ENCODE assay signal across 22 cellular contexts in the genomic region with DNA sequence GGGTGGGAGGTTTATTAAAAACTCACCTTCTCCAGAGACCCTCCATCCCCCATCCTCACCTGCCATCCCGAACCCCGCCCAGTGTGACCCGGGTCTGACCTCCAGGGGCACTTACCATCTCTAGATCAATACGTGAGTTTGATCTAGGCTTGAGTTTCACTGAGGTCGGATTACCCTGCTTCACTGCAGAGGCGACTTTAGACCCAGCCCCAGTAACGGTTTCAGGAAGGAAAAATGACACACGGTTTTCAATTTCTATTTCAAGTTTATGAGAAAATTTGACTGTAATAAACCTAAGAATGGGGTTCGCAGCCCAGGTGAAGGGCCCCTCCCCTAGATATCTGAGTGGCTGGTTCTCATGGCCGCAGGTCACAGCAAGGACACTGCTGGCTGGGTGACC. TPM values are rescaled to one million over a fixed set of nuclear protein-coding genes. Genes with fewer than 3 reads are reported as not detected.
DNase-seq lines count a peak whose midpoint lies in the region; ATAC-seq and TF ChIP-seq lines count a peak whose summit lies in the region.
"Had no signal": no experiment of that assay in that cellular context is flagged by ENCODE, and none has a peak within 500 bp of the region (broad histone marks: within the 10 kb centered on the region; RNA-seq: fewer than 3 reads in every experiment).

No MANE protein-coding gene starts in this region.

- peaks cover 9% of the 10 kb centered on the region for H3K4me1 ChIP-seq in RWPE2 (ENCODE audit: insufficient read depth, poor library complexity, severe bottlenecking)
- H3K4me1 ChIP-seq: A549 had no signal

- H3K27me3 ChIP-seq in RWPE2 (ENCODE audit: insufficient read depth, poor library complexity, severe bottlenecking) = no peaks in the 10 kb centered on the region
- H3K27me3 ChIP-seq: SJCRH30 had no signal

- H3K27ac ChIP-seq in RWPE2 (ENCODE audit: poor library complexity, severe bottlenecking) = peak overlapping the region; percentile 58
- H3K27ac ChIP-seq: A549, GM23248, SJCRH30 had no signal

- H3K9me3 Mint-ChIP-seq in activated CD4-positive, alpha-beta T cell treated with anti-CD3 and anti-CD28 coated beads for 36 hours (ENCODE audit: low read depth) = no peaks in the 10 kb centered on the region
- H3K9me3 Mint-ChIP-seq in progenitor cell of endocrine pancreas (ENCODE audit: low read depth) = no peaks in the 10 kb centered on the region
- H3K9me3 Mint-ChIP-seq: IgD-negative memory B cell had no signal

- intact Hi-C loops in activated CD4-positive, alpha-beta T cell treated with anti-CD3 and anti-CD28 coated beads for 36 hours (cut with DNase I, micrococcal nuclease) = no loop called here

- no peak overlapping the region for H3K4me3 Mint-ChIP-seq in activated CD4-positive, alpha-beta T cell treated with anti-CD3 and anti-CD28 coated beads for 36 hours
- H3K4me3 Mint-ChIP-seq in progenitor cell of endocrine pancreas (ENCODE audit: low read depth) = no peak overlapping the region
- H3K4me3 Mint-ChIP-seq: B cell, CD14-positive monocyte, IgD-negative memory B cell had no signal

- H3K9me3 ChIP-seq in RWPE2 (ENCODE audit: severe bottlenecking) = no peaks in the 10 kb centered on the region
- H3K9me3 ChIP-seq: A549, SJCRH30 had no signal

- peaks cover 11% of the 10 kb centered on the region for H3K36me3 Mint-ChIP-seq in activated CD4-positive, alpha-beta T cell treated with anti-CD3 and anti-CD28 coated beads for 36 hours (ENCODE audit: low read depth)
- peaks cover 8% of the 10 kb centered on the region for H3K36me3 Mint-ChIP-seq in progenitor cell of endocrine pancreas (ENCODE audit: insufficient read depth)

- H3K4me1 Mint-ChIP-seq in activated CD4-positive, alpha-beta T cell treated with anti-CD3 and anti-CD28 coated beads for 36 hours = peaks cover 6% of the 10 kb centered on the region
- H3K4me1 Mint-ChIP-seq in progenitor cell of endocrine pancreas (ENCODE audit: low read depth) = peaks cover 26% of the 10 kb centered on the region
- H3K4me1 Mint-ChIP-seq: B cell, CD14-positive monocyte, IgD-negative memory B cell had no signal

- in situ Hi-C loops in GM13977 (cut with MboI; ENCODE audit: low pct_unique_long_range_greater_than_20kb, low sequenced_read_pairs, unreplicated experiment) = no loop called here

- H3K27me3 Mint-ChIP-seq in activated CD4-positive, alpha-beta T cell treated with anti-CD3 and anti-CD28 coated beads for 36 hours = no peaks in the 10 kb centered on the region
- H3K27me3 Mint-ChIP-seq in progenitor cell of endocrine pancreas = no peaks in the 10 kb centered on the region
- H3K27me3 Mint-ChIP-seq: B cell, IgD-negative memory B cell had no signal

- H3K4me3 ChIP-seq in RWPE2 (ENCODE audit: severe bottlenecking) = no peak overlapping the region
- H3K4me3 ChIP-seq: A549, GM23248, SJCRH30 had no signal

- no peak overlapping the region for H3K27ac Mint-ChIP-seq in activated CD4-positive, alpha-beta T cell treated with anti-CD3 and anti-CD28 coated beads for 36 hours
- H3K27ac Mint-ChIP-seq in progenitor cell of endocrine pancreas = peak overlapping the region; percentile 85
- H3K27ac Mint-ChIP-seq: B cell, IgD-negative memory B cell had no signal

- ATAC-seq in activated CD4-positive, alpha-beta T cell treated with anti-CD3 and anti-CD28 coated beads for 36 hours = peak; percentile 36
- ATAC-seq in RWPE2 (ENCODE audit: low read depth) (no peak), GM21717 (IDR thresholded peaks at IDR 0.05; ENCODE audit: unreplicated experiment) (no peak)
- ATAC-seq: A549, Panc1 had no signal

- TF ChIP-seq CTCF in GM13977 (IDR thresholded peaks at IDR 0.05; ENCODE audit: extremely low read depth, insufficient read depth, missing control alignments) (no peak), RWPE2 (IDR thresholded peaks at IDR 0.05; ENCODE audit: poor library complexity, severe bottlenecking) (no peak), progenitor cell of endocrine pancreas (IDR thresholded peaks at IDR 0.05; ENCODE audit: unreplicated experiment) (no peak)

- H3K36me3 ChIP-seq in RWPE2 (ENCODE audit: low read depth) = peaks cover 3% of the 10 kb centered on the region; the same call in 1 of the 2 replicates

- POLR2A ChIA-PET in activated CD4-positive, alpha-beta T cell treated with anti-CD3 and anti-CD28 coated beads for 36 hours (lab: Charles Lee) = no interaction called here

- CTCF ChIA-PET in activated CD4-positive, alpha-beta T cell treated with anti-CD3 and anti-CD28 coated beads for 36 hours (lab: Charles Lee) = no interaction called here

- no peak for DNase-seq in activated CD4-positive, alpha-beta T cell treated with anti-CD3 and anti-CD28 coated beads for 36 hours
- DNase-seq in activated CD4-positive, alpha-beta T cell treated with anti-CD3 and anti-CD28 coated beads for 48 hours = no peak
- DNase-seq in GM13977 (ENCODE audit: low spot score) = peak; percentile 65
- DNase-seq in RWPE2 (ENCODE audit: low spot score) = no peak
- DNase-seq in progenitor cell of endocrine pancreas (ENCODE audit: low spot score, unreplicated experiment) = no peak
- no peak for DNase-seq in activated T-cell treated with anti-CD3 and anti-CD28 coated beads for 4 hours
- DNase-seq in activated CD4-positive, alpha-beta T cell treated with anti-CD3 and anti-CD28 coated beads, Interleukin-2, amount 50 U/mL, for 1 hour = no peak
- DNase-seq: GDM1; GM23248; HCEC 1CT; Karpas-422; NCI-H1694; NCI-H2081; NCI-H69; NK-92 treated with Interleukin-12 subunit alpha and Interleukin-12 subunit beta, amount 100 ng/mL, for 24 hours had no signal

RNA-seq across cellular contexts. Expression of gene RCC1L, which starts 33.1 kb away (rescaled TPM):
- total RNA-seq in activated CD4-positive, alpha-beta T cell treated with anti-CD3 and anti-CD28 coated beads for 36 hours = 10 to 100 TPM; 35.9 to 52.1 TPM
- 41.1 and 43.9 TPM in 2 replicates for total RNA-seq in progenitor cell of endocrine pancreas

RNA-seq across cellular contexts. Expression of gene GTF2IRD2B, which starts 51.9 kb away (rescaled TPM):
- total RNA-seq in activated CD4-positive, alpha-beta T cell treated with anti-CD3 and anti-CD28 coated beads for 36 hours = 1 to 10 TPM; 7.3 to 7.8 TPM
- total RNA-seq in progenitor cell of endocrine pancreas = 57.5 and 65.5 TPM in 2 replicates
